In the genomic region with DNA sequence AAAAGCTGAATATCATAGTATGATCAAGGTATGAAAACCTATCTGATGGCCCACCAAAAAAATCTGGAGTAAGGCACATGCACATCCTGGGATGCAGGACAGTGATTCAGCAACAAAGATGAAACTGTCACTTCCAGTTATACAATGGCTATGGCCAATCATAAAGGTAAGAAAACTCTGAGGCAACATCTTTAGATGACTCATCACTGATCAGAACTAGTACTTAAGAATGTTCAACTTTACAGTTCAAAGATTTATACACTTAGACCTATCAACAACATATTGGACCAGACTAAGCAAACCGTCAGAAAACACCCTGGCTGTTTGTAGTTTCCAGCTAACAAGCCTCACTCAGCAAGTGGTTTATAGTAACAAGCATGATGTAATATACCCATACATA, we compare ENCODE assay signal across 1 cellular context.
TF ChIP-seq lines count a peak whose summit lies in the region.

No MANE protein-coding gene starts in this region.

TF ChIP-seq in endothelial cell of umbilical vein, 7 proteins besides CTCF, POLR2A, EP300 and RAD21:
- TF ChIP-seq EZH2 (IDR thresholded peaks at IDR 0.05; ENCODE audit: borderline replicate concordance, low read depth, low read length, severe bottlenecking), result no peak
- peak; percentile 10 for TF ChIP-seq FOS (IDR thresholded peaks at IDR 0.05; ENCODE audit: borderline replicate concordance, insufficient read depth, low read length)
- peak; percentile 34 for TF ChIP-seq JUN (IDR thresholded peaks at IDR 0.05; ENCODE audit: borderline replicate concordance, insufficient read depth, insufficient read length, low read depth)
- TF ChIP-seq, protein P1, sequence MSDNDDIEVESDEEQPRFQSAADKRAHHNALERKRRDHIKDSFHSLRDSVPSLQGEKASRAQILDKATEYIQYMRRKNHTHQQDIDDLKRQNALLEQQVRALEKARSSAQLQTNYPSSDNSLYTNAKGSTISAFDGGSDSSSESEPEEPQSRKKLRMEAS (IDR thresholded peaks at IDR 0.05; ENCODE audit: insufficient read depth, insufficient read length), result no peak
- no peak for TF ChIP-seq MYC (IDR thresholded peaks at IDR 0.05; ENCODE audit: low read depth, low read length)
- no peak for TF ChIP-seq GATA2 (IDR thresholded peaks at IDR 0.05; ENCODE audit: insufficient read depth, insufficient read length, low read depth, low read length)
- no peak for TF ChIP-seq POLR2AphosphoS5 (IDR thresholded peaks at IDR 0.05; ENCODE audit: insufficient read depth, low read depth, low read length)
